In genomic region chr10:125797999-125798662, GRCh38 we compare ENCODE assay signal across 1 cellular context.
A peak's percentile ranks its signal among the peaks of the same experiment; 100 is the strongest.
TF ChIP-seq lines count a peak whose summit lies in the region.

No MANE protein-coding gene starts in this region.

TF ChIP-seq in HepG2, 621 proteins besides CTCF, POLR2A, EP300 and RAD21 (continued from another document and continues in another):
- no peak for TF ChIP-seq ZNF513 (CRISPR knock-in tag; conservative IDR thresholded peaks at IDR 0.05)
- peak; percentile 8; the same call in 1 of the 2 replicates for TF ChIP-seq ZNF281 (CRISPR knock-in tag; IDR thresholded peaks at IDR 0.05; ENCODE audit: borderline replicate concordance)
- TF ChIP-seq HNF4A (CRISPR knock-in tag; IDR thresholded peaks at IDR 0.05), result peak; percentile 58
- TF ChIP-seq ZNF564 (CRISPR knock-in tag; IDR thresholded peaks at IDR 0.05), result 0 out of 2 replicates have a peak, but pooled peaks have one; percentile 42
- no peak for TF ChIP-seq ZFP82 (CRISPR knock-in tag; IDR thresholded peaks at IDR 0.05; ENCODE audit: borderline replicate concordance)
- peak; percentile 39; the same call in 1 of the 2 replicates for TF ChIP-seq NCOA2 (CRISPR knock-in tag; IDR thresholded peaks at IDR 0.05)
- 0 out of 2 replicates have a peak, but pooled peaks have one; percentile 18 for TF ChIP-seq ZNF792 (CRISPR knock-in tag; IDR thresholded peaks at IDR 0.05)
- no peak for TF ChIP-seq ZNF33B (CRISPR knock-in tag; IDR thresholded peaks at IDR 0.05)
- no peak for TF ChIP-seq AHR (CRISPR knock-in tag; IDR thresholded peaks at IDR 0.05)
- peak; percentile 80; the same call in 1 of the 2 replicates for TF ChIP-seq HNF1B (CRISPR knock-in tag; IDR thresholded peaks at IDR 0.05)
- no peak for TF ChIP-seq ZNF124 (CRISPR knock-in tag; IDR thresholded peaks at IDR 0.05)
- TF ChIP-seq HOXA3 (CRISPR knock-in tag; IDR thresholded peaks at IDR 0.05), result 0 out of 2 replicates have a peak, but pooled peaks have one; percentile 8
- TF ChIP-seq MED1 (CRISPR knock-in tag; IDR thresholded peaks at IDR 0.05), result peak; percentile 21; the same call in 1 of the 2 replicates
- no peak for TF ChIP-seq LCORL (IDR thresholded peaks at IDR 0.05)
- 0 out of 2 replicates have a peak, but pooled peaks have one; percentile 55 for TF ChIP-seq LCORL (CRISPR knock-in tag; IDR thresholded peaks at IDR 0.05)
- no peak for TF ChIP-seq FOXP1 (IDR thresholded peaks at IDR 0.05)
- peak; percentile 7; the same call in 1 of the 2 replicates for TF ChIP-seq FOXP1 (CRISPR knock-in tag; IDR thresholded peaks at IDR 0.05)
- TF ChIP-seq ERF (CRISPR knock-in tag; IDR thresholded peaks at IDR 0.05), result 0 out of 2 replicates have a peak, but pooled peaks have one; percentile 31
- TF ChIP-seq ZNF350 (CRISPR knock-in tag; IDR thresholded peaks at IDR 0.05; ENCODE audit: borderline replicate concordance, low read depth), result 0 out of 2 replicates have a peak, but pooled peaks have one; percentile 32
- 0 out of 2 replicates have a peak, but pooled peaks have one; percentile 30 for TF ChIP-seq ZGPAT (CRISPR knock-in tag; IDR thresholded peaks at IDR 0.05)
- TF ChIP-seq CBFB (CRISPR knock-in tag; IDR thresholded peaks at IDR 0.05), result no peak
- TF ChIP-seq PAXIP1 (CRISPR knock-in tag; conservative IDR thresholded peaks at IDR 0.05), result peak; percentile 64
- TF ChIP-seq RFX3 (CRISPR knock-in tag; IDR thresholded peaks at IDR 0.05), result no peak
- no peak for TF ChIP-seq ATF7 (IDR thresholded peaks at IDR 0.05)
- no peak for TF ChIP-seq ATF7 (CRISPR knock-in tag; IDR thresholded peaks at IDR 0.05)
- 0 out of 2 replicates have a peak, but pooled peaks have one; percentile 24 for TF ChIP-seq PPARG (CRISPR knock-in tag; conservative IDR thresholded peaks at IDR 0.05)
- peak; percentile 20; the same call in 1 of the 2 replicates for TF ChIP-seq RARA (CRISPR knock-in tag; IDR thresholded peaks at IDR 0.05)
- TF ChIP-seq THAP11 (CRISPR knock-in tag; IDR thresholded peaks at IDR 0.05), result 0 out of 2 replicates have a peak, but pooled peaks have one; percentile 14
- 0 out of 2 replicates have a peak, but pooled peaks have one; percentile 29 for TF ChIP-seq ZNF335 (CRISPR knock-in tag; IDR thresholded peaks at IDR 0.05)
- TF ChIP-seq ZNF652 (CRISPR knock-in tag; IDR thresholded peaks at IDR 0.05; ENCODE audit: borderline replicate concordance, low read depth), result peak; percentile 82
- TF ChIP-seq ZIK1 (CRISPR knock-in tag; IDR thresholded peaks at IDR 0.05; ENCODE audit: borderline replicate concordance, low read depth), result no peak
- no peak for TF ChIP-seq SIN3B (IDR thresholded peaks at IDR 0.05; ENCODE audit: low read length)
- TF ChIP-seq ZBTB7B (CRISPR knock-in tag; IDR thresholded peaks at IDR 0.05), result 0 out of 2 replicates have a peak, but pooled peaks have one; percentile 12
- peak; percentile 40 for TF ChIP-seq ZNF687 (CRISPR knock-in tag; IDR thresholded peaks at IDR 0.05)
- peak; percentile 19; the same call in 1 of the 2 replicates for TF ChIP-seq IRF2 (CRISPR knock-in tag; IDR thresholded peaks at IDR 0.05)
- no peak for TF ChIP-seq MEIS1 (CRISPR knock-in tag; IDR thresholded peaks at IDR 0.05; ENCODE audit: borderline replicate concordance)
- peak; percentile 46 for TF ChIP-seq ASH2L (IDR thresholded peaks at IDR 0.05; ENCODE audit: insufficient read length, low read depth, low read length)
- peak; percentile 33; the same call in 1 of the 2 replicates for TF ChIP-seq BCL6 (CRISPR knock-in tag; IDR thresholded peaks at IDR 0.05)
- no peak for TF ChIP-seq TRAFD1 (CRISPR knock-in tag; IDR thresholded peaks at IDR 0.05; ENCODE audit: borderline replicate concordance)
- peak; percentile 37; the same call in 1 of the 2 replicates for TF ChIP-seq FOXP4 (CRISPR knock-in tag; IDR thresholded peaks at IDR 0.05)
- TF ChIP-seq XRCC5 (optimal IDR thresholded peaks at IDR 0.05; ENCODE audit: low read length), result no peak
- TF ChIP-seq ZNF878 (CRISPR knock-in tag; IDR thresholded peaks at IDR 0.05), result no peak
